In the genomic region with DNA sequence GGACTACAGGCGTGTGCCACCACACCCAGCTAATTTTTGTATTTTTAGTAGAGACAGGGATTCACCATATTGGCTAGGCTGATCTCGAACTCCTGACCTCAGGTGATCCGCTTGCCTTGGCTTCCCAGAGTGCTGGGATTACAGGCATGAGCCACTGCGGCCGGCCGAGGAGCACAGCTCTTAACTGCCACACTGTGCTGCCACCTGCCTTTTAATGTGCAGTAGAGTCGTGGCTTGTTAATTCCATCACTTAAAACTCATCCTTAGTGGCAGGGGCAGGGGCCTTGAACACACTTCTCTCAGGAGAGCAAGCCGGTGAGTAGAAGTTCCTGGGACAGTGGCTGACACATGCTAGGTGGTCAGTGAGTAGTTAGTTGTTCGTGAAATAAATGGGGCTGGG, we compare ENCODE assay signal across 1 cellular context.
TF ChIP-seq lines count a peak whose summit lies in the region.

No MANE protein-coding gene starts in this region.

TF ChIP-seq in HepG2, 621 proteins besides CTCF, POLR2A, EP300 and RAD21:
- TF ChIP-seq ZNF792 (CRISPR knock-in tag; IDR thresholded peaks at IDR 0.05) (no peak), SP2 (CRISPR knock-in tag; IDR thresholded peaks at IDR 0.05) (no peak), ZNF337 (CRISPR knock-in tag; IDR thresholded peaks at IDR 0.05; ENCODE audit: borderline replicate concordance, low read depth) (no peak), AKAP8 (CRISPR knock-in tag; IDR thresholded peaks at IDR 0.05) (no peak), STAG1 (CRISPR knock-in tag; IDR thresholded peaks at IDR 0.05) (peak; percentile 48)
- TF ChIP-seq, protein P1, sequence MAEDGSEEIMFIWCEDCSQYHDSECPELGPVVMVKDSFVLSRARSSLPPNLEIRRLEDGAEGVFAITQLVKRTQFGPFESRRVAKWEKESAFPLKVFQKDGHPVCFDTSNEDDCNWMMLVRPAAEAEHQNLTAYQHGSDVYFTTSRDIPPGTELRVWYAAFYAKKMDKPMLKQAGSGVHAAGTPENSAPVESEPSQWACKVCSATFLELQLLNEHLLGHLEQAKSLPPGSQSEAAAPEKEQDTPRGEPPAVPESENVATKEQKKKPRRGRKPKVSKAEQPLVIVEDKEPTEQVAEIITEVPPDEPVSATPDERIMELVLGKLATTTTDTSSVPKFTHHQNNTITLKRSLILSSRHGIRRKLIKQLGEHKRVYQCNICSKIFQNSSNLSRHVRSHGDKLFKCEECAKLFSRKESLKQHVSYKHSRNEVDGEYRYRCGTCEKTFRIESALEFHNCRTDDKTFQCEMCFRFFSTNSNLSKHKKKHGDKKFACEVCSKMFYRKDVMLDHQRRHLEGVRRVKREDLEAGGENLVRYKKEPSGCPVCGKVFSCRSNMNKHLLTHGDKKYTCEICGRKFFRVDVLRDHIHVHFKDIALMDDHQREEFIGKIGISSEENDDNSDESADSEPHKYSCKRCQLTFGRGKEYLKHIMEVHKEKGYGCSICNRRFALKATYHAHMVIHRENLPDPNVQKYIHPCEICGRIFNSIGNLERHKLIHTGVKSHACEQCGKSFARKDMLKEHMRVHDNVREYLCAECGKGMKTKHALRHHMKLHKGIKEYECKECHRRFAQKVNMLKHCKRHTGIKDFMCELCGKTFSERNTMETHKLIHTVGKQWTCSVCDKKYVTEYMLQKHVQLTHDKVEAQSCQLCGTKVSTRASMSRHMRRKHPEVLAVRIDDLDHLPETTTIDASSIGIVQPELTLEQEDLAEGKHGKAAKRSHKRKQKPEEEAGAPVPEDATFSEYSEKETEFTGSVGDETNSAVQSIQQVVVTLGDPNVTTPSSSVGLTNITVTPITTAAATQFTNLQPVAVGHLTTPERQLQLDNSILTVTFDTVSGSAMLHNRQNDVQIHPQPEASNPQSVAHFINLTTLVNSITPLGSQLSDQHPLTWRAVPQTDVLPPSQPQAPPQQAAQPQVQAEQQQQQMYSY (CRISPR knock-in tag; IDR thresholded peaks at IDR 0.05) = no peak
